In the genomic region with DNA sequence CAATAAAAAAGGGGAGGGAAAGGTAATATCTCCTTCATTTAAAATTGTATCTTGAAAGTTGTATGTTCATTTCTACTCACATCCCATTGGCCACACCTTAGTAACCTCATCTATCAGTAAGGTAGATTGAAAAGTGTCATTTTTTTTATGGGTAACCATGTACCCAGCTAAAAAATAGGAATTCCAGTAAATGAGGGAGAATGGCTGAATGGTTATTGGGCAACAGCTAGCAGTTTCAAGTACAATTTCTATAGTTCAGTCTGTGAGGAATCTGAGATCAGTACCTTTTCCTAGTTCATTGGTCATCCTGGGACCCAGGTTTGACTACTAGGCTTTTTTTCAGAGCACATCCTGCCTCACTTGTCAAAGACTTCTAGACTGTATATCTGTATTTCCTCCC, we compare ENCODE assay signal across 27 cellular contexts. TPM values are rescaled to one million over a fixed set of nuclear protein-coding genes. Genes with fewer than 3 reads are reported as not detected.
DNase-seq lines count a peak whose midpoint lies in the region; ATAC-seq, FAIRE-seq and TF ChIP-seq lines count a peak whose summit lies in the region.
"Had no signal": no experiment of that assay in that cellular context is flagged by ENCODE, and none has a peak within 500 bp of the region (broad histone marks: within the 10 kb centered on the region; RNA-seq: fewer than 3 reads in every experiment).

No MANE protein-coding gene starts in this region.

- H3K4me3 ChIP-seq in HEK293 (ENCODE audit: low read depth, low read length) (no peak overlapping the region), RWPE2 (ENCODE audit: severe bottlenecking) (no peak overlapping the region), small intestine (ENCODE audit: low read depth in 1 of 2, low read length in 2 of 2) (no peak overlapping the region)
- H3K4me3 ChIP-seq: ascending aorta, heart left ventricle, SK-N-MC, stomach, tibial nerve had no signal

- CTCF ChIA-PET in HEK293 (lab: Yijun Ruan, JAX), result interaction anchor here (0.8 to 1.4 kb wide), 2 partner anchors 66 to 90 kb away, joined by 3 to 5 read pairs; no protein-coding TSS in a partner anchor

- H3K36me3 ChIP-seq in HEK293 (ENCODE audit: control insufficient read depth in 2 of 2, insufficient read depth in 1 of 2, low read length in 2 of 2) (peaks cover 0 to 3% of the 10 kb centered on the region in 2 experiments; a peak in 1 of 3 replicates), RWPE2 (ENCODE audit: low read depth) (no peaks in the 10 kb centered on the region), small intestine (ENCODE audit: control insufficient read depth in 2 of 2, insufficient read depth in 2 of 2, low read length in 2 of 2) (no peaks in the 10 kb centered on the region)
- H3K36me3 ChIP-seq: ascending aorta, stomach, tibial nerve, WERI-Rb-1 had no signal

- no peaks in the 10 kb centered on the region for H3K27me3 ChIP-seq in RWPE2 (ENCODE audit: insufficient read depth, poor library complexity, severe bottlenecking)
- H3K27me3 ChIP-seq in small intestine (ENCODE audit: control insufficient read depth in 2 of 2, insufficient read depth in 2 of 2, low read length in 2 of 2), result no peaks in the 10 kb centered on the region
- H3K27me3 ChIP-seq: ascending aorta, heart left ventricle, stomach, tibial nerve had no signal

- POLR2A ChIA-PET in HEK293 (lab: Yijun Ruan, JAX), result interaction anchor here (1.3 kb wide), 1 partner anchor 28 kb away, joined by 5 read pairs; a partner anchor contains a TSS

- TF ChIP-seq CTCF in HEK293 (tag by site-specific recombination; IDR thresholded peaks at IDR 0.05), result no peak
- TF ChIP-seq CTCF in RWPE2 (IDR thresholded peaks at IDR 0.05; ENCODE audit: poor library complexity, severe bottlenecking), result no peak

- FAIRE-seq in small intestine (lab: Jason Lieb, UNC), result no peak

- no peak overlapping the region for H3K27ac ChIP-seq in HEK293 (ENCODE audit: extremely low read depth, low read depth, low read length)
- H3K27ac ChIP-seq in RWPE2 (ENCODE audit: poor library complexity, severe bottlenecking), result peak overlapping the region; percentile 49
- no peak overlapping the region for H3K27ac ChIP-seq in small intestine (ENCODE audit: low read depth in 1 of 2, low read length in 1 of 2)
- H3K27ac ChIP-seq: ascending aorta, RWPE1, SK-N-MC, tibial nerve, WERI-Rb-1 had no signal

- DNase-seq in RWPE2 (ENCODE audit: low spot score) (no peak), left colon (no peak), small intestine (peak; percentile 8), NCI-H345 (lab: John Stamatoyannopoulos, UW) (no peak)
- DNase-seq: activated CD4-positive, alpha-beta T cell treated with anti-CD3 and anti-CD28 coated beads, Interleukin-2, amount 10 ng/mL, durations not matched to agents 7 days and 5 days; activated CD8-positive, alpha-beta memory T cell treated with anti-CD3 and anti-CD28 coated beads, Interleukin-2, amount 10 ng/mL, durations not matched to agents 7 days and 5 days; activated naive CD4-positive, alpha-beta T cell treated with anti-CD3 and anti-CD28 coated beads, Interleukin-2, amount 50 U/mL, for 16 hours; CD4-positive, alpha-beta memory T cell; GOT3; heart left ventricle; left cardiac atrium; midbrain; NCI-H187; NCI-H2171 treated with DMSO at 0.1 percent for 48 hours; NCI-H526; nephron progenitor cell; posterior cingulate gyrus; stomach; WERI-Rb-1 had no signal

- ATAC-seq in RWPE2 (ENCODE audit: low read depth) (no peak), left colon (peak; percentile 38), GM19328 (IDR thresholded peaks at IDR 0.05; ENCODE audit: unreplicated experiment) (no peak), HG03432 (IDR thresholded peaks at IDR 0.05; ENCODE audit: unreplicated experiment) (no peak)
- ATAC-seq: activated CD8-positive, alpha-beta memory T cell treated with anti-CD3 and anti-CD28 coated beads, Interleukin-2, amount 10 ng/mL, durations not matched to agents 7 days and 5 days; sciatic nerve had no signal

- peaks cover 3% of the 10 kb centered on the region for H3K4me1 ChIP-seq in HEK293 (ENCODE audit: control insufficient read depth, insufficient read depth, low read length)
- H3K4me1 ChIP-seq in RWPE2 (ENCODE audit: insufficient read depth, poor library complexity, severe bottlenecking), result peaks cover 11% of the 10 kb centered on the region
- H3K4me1 ChIP-seq in small intestine (ENCODE audit: control insufficient read depth in 2 of 2, insufficient read depth in 1 of 2, low read depth in 1 of 2, low read length in 1 of 2), result peaks cover 6 to 7% of the 10 kb centered on the region in 2 donors

- H3K9me3 ChIP-seq in HEK293 (ENCODE audit: control insufficient read depth, insufficient read depth, low read depth, low read length) (no peaks in the 10 kb centered on the region), RWPE2 (ENCODE audit: severe bottlenecking) (no peaks in the 10 kb centered on the region), small intestine (ENCODE audit: control insufficient read depth, low read depth) (no peaks in the 10 kb centered on the region)
- H3K9me3 ChIP-seq: ascending aorta, heart left ventricle, stomach, tibial nerve had no signal

- intact Hi-C loops in left colon (cut with DNase I, micrococcal nuclease), result no loop called here

TF ChIP-seq in HEK293, 187 proteins besides CTCF, POLR2A, EP300 and RAD21:
- TF ChIP-seq ZNF529 (tag by site-specific recombination; IDR thresholded peaks at IDR 0.05; ENCODE audit: insufficient replicate concordance), result no peak
- TF ChIP-seq ZNF132 (tag by site-specific recombination; IDR thresholded peaks at IDR 0.05; ENCODE audit: borderline replicate concordance), result no peak
- no peak for TF ChIP-seq TCF7L2 (IDR thresholded peaks at IDR 0.05; ENCODE audit: borderline replicate concordance, low read depth, low read length)
- TF ChIP-seq SETDB1 (IDR thresholded peaks at IDR 0.05; ENCODE audit: insufficient read length, low read length), result no peak
- TF ChIP-seq, protein P1, sequence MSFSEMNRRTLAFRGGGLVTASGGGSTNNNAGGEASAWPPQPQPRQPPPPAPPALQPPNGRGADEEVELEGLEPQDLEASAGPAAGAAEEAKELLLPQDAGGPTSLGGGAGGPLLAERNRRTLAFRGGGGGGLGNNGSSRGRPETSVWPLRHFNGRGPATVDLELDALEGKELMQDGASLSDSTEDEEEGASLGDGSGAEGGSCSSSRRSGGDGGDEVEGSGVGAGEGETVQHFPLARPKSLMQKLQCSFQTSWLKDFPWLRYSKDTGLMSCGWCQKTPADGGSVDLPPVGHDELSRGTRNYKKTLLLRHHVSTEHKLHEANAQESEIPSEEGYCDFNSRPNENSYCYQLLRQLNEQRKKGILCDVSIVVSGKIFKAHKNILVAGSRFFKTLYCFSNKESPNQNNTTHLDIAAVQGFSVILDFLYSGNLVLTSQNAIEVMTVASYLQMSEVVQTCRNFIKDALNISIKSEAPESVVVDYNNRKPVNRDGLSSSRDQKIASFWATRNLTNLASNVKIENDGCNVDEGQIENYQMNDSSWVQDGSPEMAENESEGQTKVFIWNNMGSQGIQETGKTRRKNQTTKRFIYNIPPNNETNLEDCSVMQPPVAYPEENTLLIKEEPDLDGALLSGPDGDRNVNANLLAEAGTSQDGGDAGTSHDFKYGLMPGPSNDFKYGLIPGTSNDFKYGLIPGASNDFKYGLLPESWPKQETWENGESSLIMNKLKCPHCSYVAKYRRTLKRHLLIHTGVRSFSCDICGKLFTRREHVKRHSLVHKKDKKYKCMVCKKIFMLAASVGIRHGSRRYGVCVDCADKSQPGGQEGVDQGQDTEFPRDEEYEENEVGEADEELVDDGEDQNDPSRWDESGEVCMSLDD (tag by site-specific recombination; IDR thresholded peaks at IDR 0.05), result no peak
- TF ChIP-seq ZBTB48 (tag by site-specific recombination; IDR thresholded peaks at IDR 0.05), result no peak
- TF ChIP-seq, protein P2, sequence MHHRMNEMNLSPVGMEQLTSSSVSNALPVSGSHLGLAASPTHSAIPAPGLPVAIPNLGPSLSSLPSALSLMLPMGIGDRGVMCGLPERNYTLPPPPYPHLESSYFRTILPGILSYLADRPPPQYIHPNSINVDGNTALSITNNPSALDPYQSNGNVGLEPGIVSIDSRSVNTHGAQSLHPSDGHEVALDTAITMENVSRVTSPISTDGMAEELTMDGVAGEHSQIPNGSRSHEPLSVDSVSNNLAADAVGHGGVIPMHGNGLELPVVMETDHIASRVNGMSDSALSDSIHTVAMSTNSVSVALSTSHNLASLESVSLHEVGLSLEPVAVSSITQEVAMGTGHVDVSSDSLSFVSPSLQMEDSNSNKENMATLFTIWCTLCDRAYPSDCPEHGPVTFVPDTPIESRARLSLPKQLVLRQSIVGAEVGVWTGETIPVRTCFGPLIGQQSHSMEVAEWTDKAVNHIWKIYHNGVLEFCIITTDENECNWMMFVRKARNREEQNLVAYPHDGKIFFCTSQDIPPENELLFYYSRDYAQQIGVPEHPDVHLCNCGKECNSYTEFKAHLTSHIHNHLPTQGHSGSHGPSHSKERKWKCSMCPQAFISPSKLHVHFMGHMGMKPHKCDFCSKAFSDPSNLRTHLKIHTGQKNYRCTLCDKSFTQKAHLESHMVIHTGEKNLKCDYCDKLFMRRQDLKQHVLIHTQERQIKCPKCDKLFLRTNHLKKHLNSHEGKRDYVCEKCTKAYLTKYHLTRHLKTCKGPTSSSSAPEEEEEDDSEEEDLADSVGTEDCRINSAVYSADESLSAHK (tag by site-specific recombination; IDR thresholded peaks at IDR 0.05), result peak; percentile 70
- TF ChIP-seq, protein P3, sequence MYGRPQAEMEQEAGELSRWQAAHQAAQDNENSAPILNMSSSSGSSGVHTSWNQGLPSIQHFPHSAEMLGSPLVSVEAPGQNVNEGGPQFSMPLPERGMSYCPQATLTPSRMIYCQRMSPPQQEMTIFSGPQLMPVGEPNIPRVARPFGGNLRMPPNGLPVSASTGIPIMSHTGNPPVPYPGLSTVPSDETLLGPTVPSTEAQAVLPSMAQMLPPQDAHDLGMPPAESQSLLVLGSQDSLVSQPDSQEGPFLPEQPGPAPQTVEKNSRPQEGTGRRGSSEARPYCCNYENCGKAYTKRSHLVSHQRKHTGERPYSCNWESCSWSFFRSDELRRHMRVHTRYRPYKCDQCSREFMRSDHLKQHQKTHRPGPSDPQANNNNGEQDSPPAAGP (tag by site-specific recombination; IDR thresholded peaks at IDR 0.05), result no peak

RNA-seq across cellular contexts. Expression of a gene that starts 28.3 kb away (rescaled TPM):
- 10 to 100 TPM; 51.1 to 64.0 TPM for total RNA-seq in left colon
- 10 to 100 TPM in 2 of 3 donors, 1 to 10 TPM in 1; 8.1 to 11.4 (median 10.5) TPM for polyA plus RNA-seq in small intestine
